Comparison of ENCODE assay signal across 12 cellular contexts in the genomic region with DNA sequence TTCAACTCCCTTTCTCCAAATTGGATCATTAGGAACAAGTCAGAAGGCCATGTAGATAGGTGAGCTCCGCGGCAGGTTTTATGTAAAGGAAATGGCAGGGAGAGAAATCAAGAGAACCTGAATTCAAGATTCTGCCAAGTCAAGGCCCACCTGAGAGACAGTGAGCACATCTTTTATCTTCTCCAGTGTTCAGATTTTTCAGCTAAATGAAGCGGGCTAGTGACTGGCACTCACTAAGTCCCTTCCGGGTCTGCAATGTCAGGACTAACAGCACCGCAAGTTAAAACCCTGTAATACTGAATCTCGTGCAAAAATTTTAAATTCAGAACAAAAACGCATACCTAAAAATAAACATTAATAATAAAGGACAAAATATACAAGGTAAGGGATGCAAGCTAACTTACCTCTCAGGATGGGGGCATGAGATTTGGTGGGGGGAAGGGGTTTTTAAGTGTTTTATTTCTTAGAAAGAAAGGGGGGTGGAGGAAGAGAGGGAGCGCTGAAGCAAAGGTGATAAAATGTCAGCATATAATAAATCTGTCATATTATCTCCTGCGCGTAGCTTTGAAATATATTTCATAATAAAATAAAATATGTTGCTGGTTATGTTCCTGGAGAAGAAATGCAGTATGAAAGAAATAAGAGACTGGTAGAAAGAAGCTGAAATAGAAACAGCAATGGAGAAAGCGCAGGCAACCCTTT. TPM values are rescaled to one million over a fixed set of nuclear protein-coding genes. Genes with fewer than 3 reads are reported as not detected.
DNase-seq lines count a peak whose midpoint lies in the region; TF ChIP-seq lines count a peak whose summit lies in the region.
"Had no signal": no experiment of that assay in that cellular context is flagged by ENCODE, and none has a peak within 500 bp of the region (broad histone marks: within the 10 kb centered on the region; RNA-seq: fewer than 3 reads in every experiment).

No MANE protein-coding gene starts in this region.

- H3K9me3 ChIP-seq in colonic mucosa (no peaks in the 10 kb centered on the region), tibial nerve (peaks cover 0 to 6% (median 1%) of the 10 kb centered on the region in 4 donors)
- H3K9me3 ChIP-seq: HAP-1 had no signal

- no peaks in the 10 kb centered on the region for H3K4me1 ChIP-seq in colonic mucosa
- peaks cover 0 to 38% (median 8%) of the 10 kb centered on the region in 4 donors for H3K4me1 ChIP-seq in tibial nerve
- H3K4me1 ChIP-seq: HAP-1 had no signal

- H3K36me3 ChIP-seq in colonic mucosa, result no peaks in the 10 kb centered on the region
- H3K36me3 ChIP-seq in tibial nerve, result peaks cover 0 to 7% (median 0%) of the 10 kb centered on the region in 3 donors
- H3K36me3 ChIP-seq: HAP-1 had no signal

- no peak for TF ChIP-seq EP300 in tibial nerve (IDR thresholded peaks at IDR 0.05)

- H3K36me3 Mint-ChIP-seq in activated naive CD8-positive, alpha-beta T cell, result peaks cover 21% of the 10 kb centered on the region
- H3K36me3 Mint-ChIP-seq in activated naive CD8-positive, alpha-beta T cell treated with anti-CD3 and anti-CD28 coated beads for 36 hours, result peaks cover 16% of the 10 kb centered on the region
- peaks cover 12% of the 10 kb centered on the region for H3K36me3 Mint-ChIP-seq in mesothelial cell of epicardium

- no peak for TF ChIP-seq CTCF in colonic mucosa (IDR thresholded peaks at IDR 0.05)
- no peak for TF ChIP-seq CTCF in mesothelial cell of epicardium (IDR thresholded peaks at IDR 0.05; ENCODE audit: unreplicated experiment)
- TF ChIP-seq CTCF in tibial nerve (IDR thresholded peaks at IDR 0.05), result no peak

- no peak for DNase-seq in activated naive CD8-positive, alpha-beta T cell treated with anti-CD3 and anti-CD28 coated beads for 36 hours
- no peak for DNase-seq in colonic mucosa
- DNase-seq in mesothelial cell of epicardium (ENCODE audit: low spot score in 2 of 2, unreplicated experiment in 2 of 2), result no peak
- DNase-seq in tibial nerve (ENCODE audit: low spot score in 2 of 2), result no peak
- DNase-seq in T-helper 9 cell, result no peak
- no peak for DNase-seq in LoVo (ENCODE audit: low spot score)
- no peak for DNase-seq in HUDEP-2 (lab: John Stamatoyannopoulos, UW; ENCODE audit: unreplicated experiment in 76 of 76)
- DNase-seq: AML-193 had no signal

- H3K4me3 Mint-ChIP-seq in activated naive CD8-positive, alpha-beta T cell, result peak overlapping the region; percentile 32
- no peak overlapping the region for H3K4me3 Mint-ChIP-seq in activated naive CD8-positive, alpha-beta T cell treated with anti-CD3 and anti-CD28 coated beads for 36 hours
- peak overlapping the region; percentile 93 for H3K4me3 Mint-ChIP-seq in mesothelial cell of epicardium

- H3K9me3 Mint-ChIP-seq in activated naive CD8-positive, alpha-beta T cell (ENCODE audit: low read depth), result peaks cover 3% of the 10 kb centered on the region
- peaks cover 7% of the 10 kb centered on the region for H3K9me3 Mint-ChIP-seq in activated naive CD8-positive, alpha-beta T cell treated with anti-CD3 and anti-CD28 coated beads for 36 hours
- peaks cover 7% of the 10 kb centered on the region for H3K9me3 Mint-ChIP-seq in mesothelial cell of epicardium

- H3K4me3 ChIP-seq in colonic mucosa (peak overlapping the region; percentile 26), tibial nerve (peak overlapping the region; percentile 33 to 55 (median 40))
- H3K4me3 ChIP-seq: HAP-1 had no signal

- intact Hi-C loops in colonic mucosa (cut with DNase I), result no loop called here

- H3K9ac ChIP-seq in colonic mucosa (ENCODE audit: low read depth in 2 of 2, low read length in 2 of 2), result no peak overlapping the region

- H3K27ac Mint-ChIP-seq in activated naive CD8-positive, alpha-beta T cell, result no peak overlapping the region
- no peak overlapping the region for H3K27ac Mint-ChIP-seq in activated naive CD8-positive, alpha-beta T cell treated with anti-CD3 and anti-CD28 coated beads for 36 hours
- H3K27ac Mint-ChIP-seq in mesothelial cell of epicardium, result peak overlapping the region; percentile 73

- peaks cover 17% of the 10 kb centered on the region for H3K4me1 Mint-ChIP-seq in activated naive CD8-positive, alpha-beta T cell (ENCODE audit: low read depth)
- peaks cover 23% of the 10 kb centered on the region for H3K4me1 Mint-ChIP-seq in activated naive CD8-positive, alpha-beta T cell treated with anti-CD3 and anti-CD28 coated beads for 36 hours
- peaks cover 32% of the 10 kb centered on the region for H3K4me1 Mint-ChIP-seq in mesothelial cell of epicardium

- 45 to 52% methylated on average over 11 of the region's 11 CpGs for WGBS in tibial nerve, 2 donors

- no peak for TF ChIP-seq POLR2A in tibial nerve (IDR thresholded peaks at IDR 0.05)

- peaks cover 23% of the 10 kb centered on the region for H3K27me3 Mint-ChIP-seq in activated naive CD8-positive, alpha-beta T cell
- H3K27me3 Mint-ChIP-seq in activated naive CD8-positive, alpha-beta T cell treated with anti-CD3 and anti-CD28 coated beads for 36 hours, result peaks cover 65% of the 10 kb centered on the region
- no peaks in the 10 kb centered on the region for H3K27me3 Mint-ChIP-seq in mesothelial cell of epicardium (ENCODE audit: low read depth)

- H3K27me3 ChIP-seq in colonic mucosa, result no peaks in the 10 kb centered on the region
- no peaks in the 10 kb centered on the region for H3K27me3 ChIP-seq in tibial nerve

- H3K27ac ChIP-seq in colonic mucosa (no peak overlapping the region), tibial nerve (peak overlapping the region in 2 of 4 donors; percentile 55 to 70)

RNA-seq across cellular contexts. Expression of a gene that starts 17.5 kb away (rescaled TPM):
- 1 to 10 TPM; 8.6 to 9.0 TPM for total RNA-seq in activated naive CD8-positive, alpha-beta T cell treated with anti-CD3 and anti-CD28 coated beads for 36 hours
- total RNA-seq in colonic mucosa (10 to 100 TPM; 39.5 to 44.9 TPM), mesothelial cell of epicardium (101 to 105 TPM (median 103 TPM) in 3 replicates), tibial nerve (10 to 100 TPM; 32.7 to 61.2 (median 44.4) TPM)

RNA-seq across cellular contexts. Expression of a gene that starts 50.6 kb away (rescaled TPM):
- not detected for total RNA-seq in activated naive CD8-positive, alpha-beta T cell treated with anti-CD3 and anti-CD28 coated beads for 36 hours
- total RNA-seq in colonic mucosa (not detected), mesothelial cell of epicardium (not detected in 3 replicates), tibial nerve (not detected)
- total RNA-seq: cerebellum, myocyte had no signal
